In genomic region chr13:24247016-24247415, GRCh38 we compare ENCODE assay signal across 2 cellular contexts.
TF ChIP-seq lines count a peak whose summit lies in the region.

No MANE protein-coding gene starts in this region.

TF ChIP-seq in GM23338, 12 proteins besides CTCF, POLR2A, EP300 and RAD21:
- no peak for TF ChIP-seq JUNB (IDR thresholded peaks at IDR 0.05; ENCODE audit: unreplicated experiment)
- no peak for TF ChIP-seq ZNF331 (CRISPR knock-in tag; IDR thresholded peaks at IDR 0.05; ENCODE audit: low read depth)
- TF ChIP-seq CREB1 (CRISPR knock-in tag; IDR thresholded peaks at IDR 0.05; ENCODE audit: low read depth), result no peak
- no peak for TF ChIP-seq REST (IDR thresholded peaks at IDR 0.05; ENCODE audit: unreplicated experiment)
- TF ChIP-seq EZH2 (IDR thresholded peaks at IDR 0.05; ENCODE audit: low read depth, unreplicated experiment), result no peak
- no peak for TF ChIP-seq ZNF114 (CRISPR knock-in tag; IDR thresholded peaks at IDR 0.05)
- no peak for TF ChIP-seq EZH2phosphoT487 (IDR thresholded peaks at IDR 0.05; ENCODE audit: unreplicated experiment)
- TF ChIP-seq NANOG (IDR thresholded peaks at IDR 0.05; ENCODE audit: borderline replicate concordance), result no peak
- no peak for TF ChIP-seq ETS1 (IDR thresholded peaks at IDR 0.05)
- no peak for TF ChIP-seq POLR2AphosphoS5 (IDR thresholded peaks at IDR 0.05; ENCODE audit: low read depth)
- TF ChIP-seq STAT1 (IDR thresholded peaks at IDR 0.05; ENCODE audit: unreplicated experiment), result no peak

TF ChIP-seq in H1, 55 proteins besides CTCF, POLR2A, EP300 and RAD21:
- no peak for TF ChIP-seq CHD2 (IDR thresholded peaks at IDR 0.05; ENCODE audit: low read length)
- TF ChIP-seq POLR2AphosphoS5 (IDR thresholded peaks at IDR 0.05; ENCODE audit: low read depth, low read length), result no peak
- TF ChIP-seq PHF8 (conservative IDR thresholded peaks at IDR 0.05; ENCODE audit: low read depth, low read length), result no peak
- no peak for TF ChIP-seq BACH1 (IDR thresholded peaks at IDR 0.05; ENCODE audit: low read length)
- no peak for TF ChIP-seq CTBP2 (IDR thresholded peaks at IDR 0.05; ENCODE audit: borderline replicate concordance, insufficient read depth, insufficient read length, low read length)
- no peak for TF ChIP-seq ATF3 (IDR thresholded peaks at IDR 0.05; ENCODE audit: insufficient read depth, low read depth, low read length)
- TF ChIP-seq SP1 (IDR thresholded peaks at IDR 0.05; ENCODE audit: low read depth, low read length), result no peak
- TF ChIP-seq NANOG (IDR thresholded peaks at IDR 0.05; ENCODE audit: insufficient read depth, low read depth, low read length, poor library complexity, severe bottlenecking), result no peak
- no peak for TF ChIP-seq EGR1 (IDR thresholded peaks at IDR 0.05; ENCODE audit: borderline replicate concordance, low read depth, low read length)
- no peak for TF ChIP-seq CREB1 (IDR thresholded peaks at IDR 0.05)
- TF ChIP-seq KDM1A (IDR thresholded peaks at IDR 0.05; ENCODE audit: borderline replicate concordance, low read length), result no peak
- no peak for TF ChIP-seq SIX5 (IDR thresholded peaks at IDR 0.05; ENCODE audit: low read depth, low read length)
- TF ChIP-seq TAF1 (IDR thresholded peaks at IDR 0.05; ENCODE audit: low read depth, low read length), result no peak
- TF ChIP-seq SP4 (IDR thresholded peaks at IDR 0.05; ENCODE audit: low read length), result no peak
